In genomic region chr15:41621200-41622193, GRCh38 we compare ENCODE assay signal across 7 cellular contexts. TPM values are rescaled to one million over a fixed set of nuclear protein-coding genes. Genes with fewer than 3 reads are reported as not detected.
DNase-seq lines count a peak whose midpoint lies in the region; ATAC-seq and TF ChIP-seq lines count a peak whose summit lies in the region.

No MANE protein-coding gene starts in this region.

- ATAC-seq in GM18907 (IDR thresholded peaks at IDR 0.05; ENCODE audit: unreplicated experiment): peak; percentile 76

- H3K27me3 ChIP-seq in right atrium auricular region: no peaks in the 10 kb centered on the region
- H3K27me3 ChIP-seq in transverse colon: no peaks in the 10 kb centered on the region

- 10 to 20% methylated on average over 1 to 57 of the region's 104 CpGs for WGBS in transverse colon (ENCODE audit: low coverage in 1 of 2), 2 donors

- TF ChIP-seq POLR2A in transverse colon (IDR thresholded peaks at IDR 0.05): no peak

- H3K27ac ChIP-seq in right atrium auricular region (peak overlapping the region; percentile 76 to 82), transverse colon (peak overlapping the region; percentile 53 to 70 (median 63))

- H3K9me3 ChIP-seq in right atrium auricular region (peaks cover 0 to 8% of the 10 kb centered on the region in 2 donors), transverse colon (no peaks in the 10 kb centered on the region)

- H3K4me3 ChIP-seq in right atrium auricular region: peak overlapping the region; percentile 46 to 65
- H3K4me3 ChIP-seq in transverse colon: peak overlapping the region; percentile 14 to 55 (median 44)

- in situ Hi-C loops in transverse colon (cut with MboI; ENCODE audit: low pct_ligation_motif_present in 1 of 4, low pct_unique_long_range_greater_than_20kb in 1 of 4, low sequenced_read_pairs in 3 of 4): loop anchor here in 2 of 4 donors (25.0 kb wide), 1 partner anchor 191 kb away; no protein-coding TSS in a partner anchor

- H3K36me3 Mint-ChIP-seq in progenitor cell of endocrine pancreas (ENCODE audit: insufficient read depth): peaks cover 2% of the 10 kb centered on the region

- no peak for TF ChIP-seq CTCF in right atrium auricular region (IDR thresholded peaks at IDR 0.05)
- TF ChIP-seq CTCF in progenitor cell of endocrine pancreas (IDR thresholded peaks at IDR 0.05; ENCODE audit: unreplicated experiment): no peak
- no peak for TF ChIP-seq CTCF in transverse colon (IDR thresholded peaks at IDR 0.05)

- DNase-seq in NCI-H1436 (lab: John Stamatoyannopoulos, UW): peak; percentile 35
- DNase-seq in T-helper 9 cell: peak; percentile 59
- DNase-seq in anterior cingulate cortex (lab: John Stamatoyannopoulos, UW): peak in 57 of 58 donors; percentile 58 to 95 (median 85)
- DNase-seq in right atrium auricular region (ENCODE audit: low spot score): peak; percentile 78
- peak; percentile 58 for DNase-seq in progenitor cell of endocrine pancreas (ENCODE audit: low spot score, unreplicated experiment)
- DNase-seq in transverse colon: peak; percentile 78

- H3K36me3 ChIP-seq in right atrium auricular region (no peaks in the 10 kb centered on the region), transverse colon (no peaks in the 10 kb centered on the region)

- H3K4me1 ChIP-seq in right atrium auricular region (peaks cover 0 to 14% of the 10 kb centered on the region in 2 donors), transverse colon (peaks cover 0 to 21% (median 15%) of the 10 kb centered on the region in 4 donors)

- TF ChIP-seq EP300 in transverse colon (IDR thresholded peaks at IDR 0.05; ENCODE audit: low read depth): no peak

- H3K4me1 Mint-ChIP-seq in progenitor cell of endocrine pancreas (ENCODE audit: low read depth): no peaks in the 10 kb centered on the region

- peak overlapping the region; percentile 67 for H3K27ac Mint-ChIP-seq in progenitor cell of endocrine pancreas

- intact Hi-C loops in transverse colon (cut with DNase I; ENCODE audit: low total_unique reads): no loop called here

- peaks cover 11% of the 10 kb centered on the region for H3K27me3 Mint-ChIP-seq in progenitor cell of endocrine pancreas

- peaks cover 13% of the 10 kb centered on the region for H3K9me3 Mint-ChIP-seq in progenitor cell of endocrine pancreas (ENCODE audit: low read depth)

- H3K4me3 Mint-ChIP-seq in progenitor cell of endocrine pancreas (ENCODE audit: low read depth): peak overlapping the region; percentile 67

RNA-seq across cellular contexts. Expression of gene MGA, which starts 38.7 kb away (rescaled TPM):
- 10 to 100 TPM; 40.1 to 40.3 TPM for total RNA-seq in right atrium auricular region
- 64.0 and 71.2 TPM in 2 replicates for total RNA-seq in progenitor cell of endocrine pancreas
- 10 to 100 TPM; 12.3 to 33.2 (median 27.6) TPM for total RNA-seq in transverse colon

Comparison
In these comparisons a context has a peak if more than half of its experiments do, and no peak if none do; other contexts are left out.
1. Peak in every context shown above with its lines: DNase-seq, ATAC-seq, H3K4me3 ChIP-seq and H3K27ac ChIP-seq.
2. DNase-seq: peak in every context shown above with its lines; median percentile 85 in anterior cingulate cortex; 78 in right atrium auricular region; 78 in transverse colon; 59 in T-helper 9 cell; 58 in progenitor cell of endocrine pancreas; 35 in NCI-H1436.